1 cellular context compared by ENCODE assay signal in genomic region chr5:132052520-132052919, GRCh38.
TF ChIP-seq lines count a peak whose summit lies in the region.

No MANE protein-coding gene starts in this region.

TF ChIP-seq in HEK293, 187 proteins besides CTCF, POLR2A, EP300 and RAD21 (continued from another document):
- TF ChIP-seq ZBTB10 (tag by site-specific recombination; IDR thresholded peaks at IDR 0.05) = no peak
- no peak for TF ChIP-seq ZNF341 (tag by site-specific recombination; IDR thresholded peaks at IDR 0.05; ENCODE audit: low read depth)
- TF ChIP-seq ZBTB11 (tag by site-specific recombination; conservative IDR thresholded peaks at IDR 0.05; ENCODE audit: low read depth) = no peak
TF ChIP-seq in HEK293: peak in this region for 2.
